ENCODE assay signal across 7 cellular contexts in the genomic region with DNA sequence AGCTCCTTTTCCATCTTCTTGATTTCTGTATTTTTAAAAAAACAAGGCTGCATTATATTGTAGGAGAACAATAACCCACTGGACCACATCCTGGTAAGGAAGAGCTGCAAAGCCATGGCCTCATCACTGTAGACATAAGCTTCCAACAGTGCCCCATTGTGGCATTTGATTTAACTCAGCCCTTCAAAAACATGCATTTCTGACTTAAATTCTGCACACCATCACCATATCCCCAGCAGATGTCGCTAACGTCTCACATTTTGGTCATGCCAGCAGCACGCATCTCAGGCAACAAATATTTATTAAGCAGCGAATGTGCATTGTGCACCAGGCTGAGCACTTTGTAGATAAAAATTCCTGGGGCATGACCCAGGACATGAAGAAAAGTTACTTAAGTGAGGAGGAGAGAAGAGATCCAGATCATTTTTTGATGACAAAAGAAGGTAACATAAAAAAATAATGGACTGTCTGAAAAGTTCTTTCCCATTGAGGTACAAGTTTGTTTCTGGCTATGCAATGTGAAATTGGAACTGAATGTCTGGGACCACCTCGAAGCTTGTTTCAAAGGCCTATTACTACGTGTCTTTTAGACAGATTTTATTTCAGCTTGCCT.
DNase-seq lines count a peak whose midpoint lies in the region; ATAC-seq and TF ChIP-seq lines count a peak whose summit lies in the region.

No MANE protein-coding gene starts in this region.

- dilution Hi-C loops in mammary epithelial cell (cut with HindIII; ENCODE audit: low sequenced_read_pairs): loop anchor here (25.0 kb wide), 1 partner anchor 352 kb away; no protein-coding TSS in a partner anchor

- H3K27ac ChIP-seq in WERI-Rb-1: no peak overlapping the region
- H3K27ac ChIP-seq in mammary epithelial cell (ENCODE audit: insufficient read depth, low read depth, low read length): no peak overlapping the region

- no peak overlapping the region for H3K4me2 ChIP-seq in mammary epithelial cell (ENCODE audit: insufficient read depth, low read depth, low read length)

- DNase-seq in NCI-H2227 (lab: John Stamatoyannopoulos, UW; ENCODE audit: unreplicated experiment) (peak; percentile 87), WERI-Rb-1 (peak; percentile 66), mammary epithelial cell (peak; percentile 66), islet precursor cell (peak; percentile 84)
- DNase-seq in stimulated activated CD4-positive, alpha-beta T cell treated with anti-CD3 and anti-CD28 coated beads, Interleukin-1b, Interleukin-23, amount 100 ng/mL, for 4 hours (ENCODE audit: low read depth in 2 of 2): peak; percentile 14 to 56

- H3K4me1 ChIP-seq in mammary epithelial cell (ENCODE audit: insufficient read depth, low read length): no peaks in the 10 kb centered on the region

- WGBS in mammary epithelial cell (ENCODE audit: low coverage, missing lambda C conversion rate): 15% methylated on average over 6 of the region's 6 CpGs

- ATAC-seq in GM18499 (IDR thresholded peaks at IDR 0.05; ENCODE audit: insufficient read depth, unreplicated experiment) (peak; percentile 51), HG03097 (IDR thresholded peaks at IDR 0.05; ENCODE audit: low FRiP score, unreplicated experiment) (peak; percentile 80)

- H3K27me3 ChIP-seq in WERI-Rb-1 (ENCODE audit: insufficient read depth, low read depth, severe bottlenecking) (no peaks in the 10 kb centered on the region), mammary epithelial cell (ENCODE audit: insufficient read depth, low read length) (no peaks in the 10 kb centered on the region)

- no peak overlapping the region for H2AFZ ChIP-seq in mammary epithelial cell (ENCODE audit: low read depth, low read length)

- no TSS peak for BruUV-seq in mammary epithelial cell (replicated peaks; lab: Mats Ljungman, UMichigan)

- no peaks in the 10 kb centered on the region for H3K79me2 ChIP-seq in mammary epithelial cell (ENCODE audit: insufficient read depth, low read length)

- H3K4me3 ChIP-seq in WERI-Rb-1 (ENCODE audit: low read depth, low read length) (no peak overlapping the region), mammary epithelial cell (replicated peaks in 1 of 3; ENCODE audit: insufficient read depth in 1 of 3, low read depth in 2 of 3, low read length in 3 of 3) (no peak overlapping the region)

- TF ChIP-seq CTCF in WERI-Rb-1 (IDR thresholded peaks at IDR 0.05; ENCODE audit: low read depth, low read length) (peak; percentile 72), mammary epithelial cell (conservative IDR thresholded peaks at IDR 0.05 in 1 of 2, IDR thresholded peaks at IDR 0.05 in 1 of 2; ENCODE audit: extremely low read depth in 1 of 2, insufficient read depth in 1 of 2, low read depth in 1 of 2, low read length in 2 of 2) (peak; percentile 79 to 86)

- H3K9ac ChIP-seq in mammary epithelial cell (ENCODE audit: insufficient read depth, low read length): no peak overlapping the region

- H3K36me3 ChIP-seq in WERI-Rb-1: no peaks in the 10 kb centered on the region
- no peaks in the 10 kb centered on the region for H3K36me3 ChIP-seq in mammary epithelial cell (ENCODE audit: insufficient read depth, low read length)

- H3K9me3 ChIP-seq in WERI-Rb-1 (ENCODE audit: severe bottlenecking): no peaks in the 10 kb centered on the region
- H3K9me3 ChIP-seq in mammary epithelial cell (replicated peaks; ENCODE audit: insufficient read depth, low read length): no peaks in the 10 kb centered on the region

- intact Hi-C loops in mammary epithelial cell (cut with micrococcal nuclease): loop anchor here (1.0 kb wide), 4 partner anchors 187 to 390 kb away; a partner anchor contains a TSS

- no peaks in the 10 kb centered on the region for H4K20me1 ChIP-seq in mammary epithelial cell (ENCODE audit: insufficient read depth, low read length)

- in situ Hi-C loops in mammary epithelial cell (cut with MboI; ENCODE audit: low sequenced_read_pairs in 2 of 2): no loop called here

- CTCF ChIA-PET in mammary epithelial cell (lab: Charles Lee; ENCODE audit: low non-redundant PET): interaction anchor here (0.6 to 0.7 kb wide), 2 partner anchors 375 to 1110 kb away, joined by 3 read pairs; no protein-coding TSS in a partner anchor

Comparison
In these comparisons a context has a peak if more than half of its experiments do, and no peak if none do; other contexts are left out.
1. DNase-seq: peak in every context shown above with its lines; median percentile 87 in NCI-H2227; 84 in islet precursor cell; 66 in WERI-Rb-1; 66 in mammary epithelial cell; 35 in stimulated activated CD4-positive, alpha-beta T cell treated with anti-CD3 and anti-CD28 coated beads, Interleukin-1b, Interleukin-23, amount 100 ng/mL, for 4 hours.